In the genomic region with DNA sequence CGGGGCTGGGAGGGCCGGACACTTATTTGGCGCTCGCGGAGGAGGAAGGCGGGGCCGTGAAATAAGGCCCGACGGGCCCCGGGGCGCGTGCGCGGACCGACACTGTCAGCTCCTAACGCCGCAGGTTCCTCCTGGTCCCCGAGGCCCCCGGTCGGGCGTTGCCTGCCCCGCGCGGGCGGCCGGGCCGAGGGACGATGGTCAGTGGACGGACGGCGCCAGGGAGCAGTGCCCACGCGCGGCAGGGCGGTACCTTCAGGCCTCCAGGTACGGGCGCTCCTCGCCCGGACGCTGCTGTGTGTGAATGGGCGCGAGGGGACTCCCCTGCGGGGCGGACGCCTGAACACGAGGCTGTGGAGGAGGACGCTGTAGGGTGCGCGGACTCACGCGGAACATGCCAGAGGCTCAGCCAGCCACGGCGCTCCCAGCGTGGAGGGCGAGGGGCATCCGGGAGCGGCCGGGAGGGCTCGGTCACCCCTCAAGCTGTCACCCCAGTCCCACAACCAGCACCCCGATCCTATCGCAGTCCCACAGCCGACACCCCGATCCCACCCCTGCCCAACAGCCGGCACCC, we compare ENCODE assay signal across 1 cellular context.
A peak's percentile ranks its signal among the peaks of the same experiment; 100 is the strongest.
TF ChIP-seq lines count a peak whose summit lies in the region.

No MANE protein-coding gene starts in this region.

TF ChIP-seq in Ishikawa, 13 proteins besides CTCF, POLR2A, EP300 and RAD21 (continued from another document):
- TF ChIP-seq, protein P1, sequence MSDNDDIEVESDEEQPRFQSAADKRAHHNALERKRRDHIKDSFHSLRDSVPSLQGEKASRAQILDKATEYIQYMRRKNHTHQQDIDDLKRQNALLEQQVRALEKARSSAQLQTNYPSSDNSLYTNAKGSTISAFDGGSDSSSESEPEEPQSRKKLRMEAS (IDR thresholded peaks at IDR 0.05), result peak; percentile 92
- TF ChIP-seq EGR1 (IDR thresholded peaks at IDR 0.05), result no peak; the same call in 1 of the 2 replicates
- TF ChIP-seq TCF12 (IDR thresholded peaks at IDR 0.05; ENCODE audit: low read depth), result 0 out of 2 replicates have a peak, but pooled peaks have one; percentile 54
- peak; percentile 95 for TF ChIP-seq TAF1 (IDR thresholded peaks at IDR 0.05; ENCODE audit: low read depth)
